8 cellular contexts compared by ENCODE assay signal in genomic region chr17:29292992-29293889, GRCh38. TPM values are rescaled to one million over a fixed set of nuclear protein-coding genes. Genes with fewer than 3 reads are reported as not detected.
DNase-seq lines count a peak whose midpoint lies in the region; ATAC-seq and TF ChIP-seq lines count a peak whose summit lies in the region.

No MANE protein-coding gene starts in this region.

- H3K36me3 ChIP-seq in adrenal gland (replicated peaks in 1 of 2) (peaks cover 0 to 9% of the 10 kb centered on the region in 2 donors), urinary bladder (ENCODE audit: insufficient read depth) (no peaks in the 10 kb centered on the region)

- WGBS in adrenal gland, 4 donors: 0 to 1% (median 0%) methylated on average over 8 to 54 of the region's 54 CpGs
- WGBS in urinary bladder: under 1% methylated on average over 54 of the region's 54 CpGs

- no peaks in the 10 kb centered on the region for H3K27me3 Mint-ChIP-seq in progenitor cell of endocrine pancreas

- H3K9me3 Mint-ChIP-seq in progenitor cell of endocrine pancreas (ENCODE audit: low read depth): no peaks in the 10 kb centered on the region

- TF ChIP-seq CTCF in adrenal gland (IDR thresholded peaks at IDR 0.05): no peak
- no peak for TF ChIP-seq CTCF in progenitor cell of endocrine pancreas (IDR thresholded peaks at IDR 0.05; ENCODE audit: unreplicated experiment)

- H3K4me1 ChIP-seq in adrenal gland (replicated peaks in 1 of 2) (peaks cover 26 to 43% of the 10 kb centered on the region in 2 donors), urinary bladder (ENCODE audit: insufficient read depth) (peaks cover 3% of the 10 kb centered on the region)

- H3K27me3 ChIP-seq in adrenal gland: no peaks in the 10 kb centered on the region

- peak overlapping the region; percentile 94 for H3K4me3 ChIP-seq in Jurkat, Clone E6-1 (ENCODE audit: low read length)
- peak overlapping the region; percentile 60 to 94 (median 90) for H3K4me3 ChIP-seq in adrenal gland
- peak overlapping the region; percentile 95 for H3K4me3 ChIP-seq in urinary bladder (ENCODE audit: low read depth, low read length)

- peak in 1 of 2 donors; percentile 12 for TF ChIP-seq POLR2A in adrenal gland (IDR thresholded peaks at IDR 0.05)

- intact Hi-C loops in adrenal gland (cut with DNase I): loop anchor here in 1 of 2 donors (5.0 to 10.0 kb wide), 2 partner anchors 48 to 141 kb away; partner anchors contain the start of gene CRYBA1
- intact Hi-C loops in left ventricle myocardium superior (cut with micrococcal nuclease): no loop called here

- ATAC-seq in GM18498 (IDR thresholded peaks at IDR 0.05; ENCODE audit: unreplicated experiment) (peak; percentile 8), left ventricle myocardium superior (peak; percentile 47)

- peak overlapping the region; percentile 100 for H3K4me3 Mint-ChIP-seq in progenitor cell of endocrine pancreas (ENCODE audit: low read depth)

- no peaks in the 10 kb centered on the region for H3K9me3 ChIP-seq in adrenal gland (replicated peaks in 1 of 3)

- DNase-seq in A172 (ENCODE audit: low spot score): peak; percentile 47
- peak; percentile 38 for DNase-seq in Jurkat, Clone E6-1 (ENCODE audit: low read depth, low spot score)
- peak; percentile 71 for DNase-seq in SW480 (ENCODE audit: low spot score)
- DNase-seq in adrenal gland: peak; percentile 69 to 78 (median 75)
- peak; percentile 80 for DNase-seq in left ventricle myocardium superior
- peak; percentile 57 for DNase-seq in progenitor cell of endocrine pancreas (ENCODE audit: low spot score, unreplicated experiment)

- H3K27ac Mint-ChIP-seq in progenitor cell of endocrine pancreas: peak overlapping the region; percentile 100

- peaks cover 8% of the 10 kb centered on the region for H3K36me3 Mint-ChIP-seq in progenitor cell of endocrine pancreas (ENCODE audit: insufficient read depth)

- peak overlapping the region; percentile 97 to 99 (median 99) for H3K27ac ChIP-seq in adrenal gland
- H3K27ac ChIP-seq in urinary bladder (ENCODE audit: low read depth): peak overlapping the region; percentile 96

- peaks cover 29% of the 10 kb centered on the region for H3K4me1 Mint-ChIP-seq in progenitor cell of endocrine pancreas (ENCODE audit: low read depth)

RNA-seq across cellular contexts. Expression of gene NUFIP2, which starts 0.7 kb away (rescaled TPM):
- total RNA-seq in A172 (2014; rRNA removed; shearing (Covaris generic)): 55.7 and 59.3 TPM in 2 replicates
- 37.0 TPM for polyA plus RNA-seq in Jurkat, Clone E6-1 (2012; ENCODE audit: insufficient read depth, insufficient read length)
- total RNA-seq in adrenal gland: 10 to 100 TPM; 22.2 to 84.5 (median 44.6) TPM
- 10 to 100 TPM in 2 of 3 donors, 1 to 10 TPM in 1; 5.8 to 54.1 (median 12.5) TPM for polyA plus RNA-seq in adrenal gland
- 42.3 TPM for total RNA-seq in left ventricle myocardium superior
- 50.8 and 52.8 TPM in 2 replicates for total RNA-seq in progenitor cell of endocrine pancreas
- 71.4 TPM for total RNA-seq in urinary bladder
- 11.0 TPM for polyA plus RNA-seq in urinary bladder

RNA-seq across cellular contexts. Expression of gene CRYBA1, which starts 46.6 kb away (rescaled TPM):
- not detected in 2 replicates for total RNA-seq in A172 (2014; rRNA removed; shearing (Covaris generic))
- polyA plus RNA-seq in Jurkat, Clone E6-1 (2012; ENCODE audit: insufficient read depth, insufficient read length): not detected
- total RNA-seq in adrenal gland (not detected), left ventricle myocardium superior (not detected), progenitor cell of endocrine pancreas (not detected in 2 replicates), urinary bladder (not detected)
- polyA plus RNA-seq in adrenal gland (not detected), urinary bladder (not detected)

Comparison
In these comparisons a context has a peak if more than half of its experiments do, and no peak if none do; other contexts are left out.
1. Peak in every context shown above with its lines: DNase-seq, ATAC-seq, H3K4me3 ChIP-seq and H3K27ac ChIP-seq.